22 cellular contexts compared by ENCODE assay signal in the genomic region with DNA sequence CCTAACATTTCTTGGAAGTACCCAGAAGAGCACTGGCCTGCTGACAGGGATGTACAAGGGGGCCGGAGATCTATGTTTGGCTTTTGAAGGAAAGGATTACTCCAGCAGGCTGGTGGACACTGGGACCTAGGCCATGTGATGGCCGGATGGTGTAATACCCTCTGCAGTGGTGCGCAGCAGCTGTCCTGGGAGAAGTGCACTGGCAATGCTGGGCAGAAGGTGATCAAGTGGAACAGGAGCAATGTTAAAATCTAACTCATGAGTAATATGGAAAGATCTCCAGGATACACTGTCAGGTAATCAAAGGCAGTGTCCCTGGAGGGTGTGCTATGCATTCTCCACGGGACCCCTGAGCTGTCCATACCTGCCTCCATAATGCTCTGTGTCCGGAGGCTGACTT.
A peak's percentile ranks its signal among the peaks of the same experiment; 100 is the strongest.
DNase-seq lines count a peak whose midpoint lies in the region; TF ChIP-seq lines count a peak whose summit lies in the region.
"Had no signal": no experiment of that assay in that cellular context is flagged by ENCODE, and none has a peak within 500 bp of the region (broad histone marks: within the 10 kb centered on the region; RNA-seq: fewer than 3 reads in every experiment).

No MANE protein-coding gene starts in this region.

- H3K4me1 Mint-ChIP-seq in endodermal cell = peaks cover 6% of the 10 kb centered on the region

- no peak overlapping the region for H2AK5ac ChIP-seq in neuronal stem cell (ENCODE audit: low read depth, low read length)

- no peaks in the 10 kb centered on the region for H3K36me3 Mint-ChIP-seq in endodermal cell (ENCODE audit: low read depth)

- H3K9me3 ChIP-seq in BLaER1 treated with 17β-estradiol and CSF1 and Interleukin-3, amounts not matched to agents 10 nM and 100 nM (replicated peaks in 1 of 11) = peaks cover 6 to 26% (median 13%) of the 10 kb centered on the region in 11 experiments
- H3K9me3 ChIP-seq in endodermal cell (ENCODE audit: control insufficient read depth, low read length) (peaks cover 15% of the 10 kb centered on the region), neuronal stem cell (replicated peaks in 1 of 2; ENCODE audit: control insufficient read depth in 2 of 2, insufficient read depth in 1 of 2, low read depth in 1 of 2, low read length in 2 of 2) (no peaks in the 10 kb centered on the region)
- H3K9me3 ChIP-seq: esophagus muscularis mucosa had no signal

- H3K27me3 Mint-ChIP-seq in endodermal cell (ENCODE audit: insufficient read depth) = peaks cover 3% of the 10 kb centered on the region
- H3K27me3 Mint-ChIP-seq: central memory CD8-positive, alpha-beta T cell had no signal

- H3K14ac ChIP-seq in neuronal stem cell (ENCODE audit: low read length) = no peak overlapping the region

- in situ Hi-C loops in Caki2 (cut with HindIII; ENCODE audit: low pct_unique_long_range_greater_than_20kb, low sequenced_read_pairs) = no loop called here

- no peak overlapping the region for H3K23ac ChIP-seq in neuronal stem cell (ENCODE audit: low read depth, low read length, poor library complexity)

- H3K4me1 ChIP-seq in BLaER1 treated with 17β-estradiol and CSF1 and Interleukin-3, amounts not matched to agents 10 nM and 100 nM = peaks cover 44 to 68% (median 57%) of the 10 kb centered on the region in 10 experiments
- no peaks in the 10 kb centered on the region for H3K4me1 ChIP-seq in endodermal cell (ENCODE audit: control insufficient read depth, insufficient read depth, low read length)
- H3K4me1 ChIP-seq in neuronal stem cell (ENCODE audit: control insufficient read depth in 2 of 2, insufficient read depth in 1 of 2, low read depth in 1 of 2, low read length in 2 of 2) = no peaks in the 10 kb centered on the region

- no peaks in the 10 kb centered on the region for H4K20me1 ChIP-seq in BLaER1 treated with 17β-estradiol and CSF1 and Interleukin-3, amounts not matched to agents 10 nM and 100 nM

- H3K4me3 ChIP-seq in BLaER1 treated with 17β-estradiol and CSF1 and Interleukin-3, amounts not matched to agents 10 nM and 100 nM = no peak overlapping the region
- H3K4me3 ChIP-seq in endodermal cell (ENCODE audit: low read length) (no peak overlapping the region), neuronal stem cell (ENCODE audit: low read length in 2 of 2) (no peak overlapping the region)
- H3K4me3 ChIP-seq: esophagus muscularis mucosa, suprapubic skin had no signal

- H4K8ac ChIP-seq in neuronal stem cell (ENCODE audit: low read depth, low read length) = no peak overlapping the region

- no peak overlapping the region for H3K18ac ChIP-seq in neuronal stem cell (ENCODE audit: low read length)

- WGBS in endodermal cell (ENCODE audit: insufficient coverage in 1 of 2, insufficient read length in 1 of 2), 2 experiments = 89 to 97% methylated on average over 4 to 5 of the region's 5 CpGs
- no CpG with 5 or more reads among the region's 5 CpGs for WGBS in neuronal stem cell (ENCODE audit: extremely low coverage in 2 of 2, insufficient read length in 2 of 2, insufficient replicate concordance in 1 of 2), 2 donors

- H2BK5ac ChIP-seq in neuronal stem cell (ENCODE audit: low read length) = no peak overlapping the region

- H3K4me3 Mint-ChIP-seq in endodermal cell = no peak overlapping the region
- H3K4me3 Mint-ChIP-seq: activated naive CD4-positive, alpha-beta T cell treated with anti-CD3 and anti-CD28 coated beads for 36 hours; central memory CD8-positive, alpha-beta T cell; immature natural killer cell; memory B cell; neural crest cell had no signal

- H4K91ac ChIP-seq in neuronal stem cell (ENCODE audit: low read depth, low read length, poor library complexity) = no peak overlapping the region

- TF ChIP-seq CTCF in endodermal cell (conservative IDR thresholded peaks at IDR 0.05) = no peak

- no peaks in the 10 kb centered on the region for H3K27me3 ChIP-seq in BLaER1 treated with 17β-estradiol and CSF1 and Interleukin-3, amounts not matched to agents 10 nM and 100 nM
- H3K27me3 ChIP-seq in endodermal cell (ENCODE audit: control insufficient read depth, insufficient read depth, low read length, poor library complexity, severe bottlenecking) (no peaks in the 10 kb centered on the region), neuronal stem cell (ENCODE audit: control insufficient read depth in 3 of 3, insufficient read depth in 3 of 3, low read depth in 1 of 3, low read length in 3 of 3) (peaks cover 0 to 4% (median 0%) of the 10 kb centered on the region in 3 experiments)
- H3K27me3 ChIP-seq: esophagus muscularis mucosa, suprapubic skin had no signal

- no peaks in the 10 kb centered on the region for H3K36me3 ChIP-seq in BLaER1 treated with 17β-estradiol and CSF1 and Interleukin-3, amounts not matched to agents 10 nM and 100 nM
- H3K36me3 ChIP-seq in endodermal cell (ENCODE audit: control insufficient read depth, insufficient read depth, low read length) (no peaks in the 10 kb centered on the region), neuronal stem cell (replicated peaks in 1 of 2; ENCODE audit: control insufficient read depth in 2 of 2, insufficient read depth in 2 of 2, low read length in 2 of 2) (no peaks in the 10 kb centered on the region)
- H3K36me3 ChIP-seq: esophagus muscularis mucosa, suprapubic skin had no signal

- H3K4ac ChIP-seq in neuronal stem cell (ENCODE audit: low read length) = no peak overlapping the region

- no peak overlapping the region for H2BK120ac ChIP-seq in neuronal stem cell (ENCODE audit: low read depth, low read length)

- no peaks in the 10 kb centered on the region for H3K79me1 ChIP-seq in neuronal stem cell (ENCODE audit: low read depth, low read length)

- H2BK15ac ChIP-seq in neuronal stem cell (ENCODE audit: low read length) = peak overlapping the region; percentile 5

- no peak overlapping the region for H2AFZ ChIP-seq in neuronal stem cell (ENCODE audit: low read length)

- peaks cover 11% of the 10 kb centered on the region for H3K9me3 Mint-ChIP-seq in endodermal cell

- no peak overlapping the region for H3K27ac Mint-ChIP-seq in endodermal cell
- H3K27ac Mint-ChIP-seq: activated naive CD4-positive, alpha-beta T cell treated with anti-CD3 and anti-CD28 coated beads for 36 hours; memory B cell had no signal

- H2BK12ac ChIP-seq in neuronal stem cell (ENCODE audit: low read length) = no peak overlapping the region

- DNase-seq in Caki2 (ENCODE audit: low read depth) (peak; percentile 75), endodermal cell (peak; percentile 28), neuronal stem cell (ENCODE audit: low spot score) (no peak), Kasumi-1 (lab: John Stamatoyannopoulos, UW) (no peak), C1 segment of cervical spinal cord (lab: John Stamatoyannopoulos, UW) (no peak), GF-D8 (lab: John Stamatoyannopoulos, UW) (no peak)
- DNase-seq: activated naive CD4-positive, alpha-beta T cell treated with anti-CD3 and anti-CD28 coated beads for 36 hours; activated T-cell treated with anti-CD3 and anti-CD28 coated beads, Interleukin-2, amount 50 U/mL, for 1 hour; immature natural killer cell; NCI-H1092; NCI-H2029 treated with DMSO at 0.1 percent for 48 hours; NK-92 treated with Interleukin-12 subunit alpha and Interleukin-12 subunit beta, amount 100 ng/mL, for 24 hours; SHP77; stimulated activated CD4-positive, alpha-beta T cell treated with anti-CD3 and anti-CD28 coated beads, Interleukin-12 subunit alpha, Interleukin-12 subunit beta, amount 100 ng/mL, for 4 hours; stimulated activated CD8-positive, alpha-beta memory T cell treated with anti-CD3 and anti-CD28 coated beads, Interleukin-4, amount 100 ng/mL, for 48 hours had no signal

- peak overlapping the region in 9 of 11 experiments; percentile 27 to 90 (median 59); a peak in 17 of 22 replicates for H3K27ac ChIP-seq in BLaER1 treated with 17β-estradiol and CSF1 and Interleukin-3, amounts not matched to agents 10 nM and 100 nM
- no peak overlapping the region for H3K27ac ChIP-seq in endodermal cell (ENCODE audit: low read depth, low read length)
- no peak overlapping the region for H3K27ac ChIP-seq in neuronal stem cell (replicated peaks; ENCODE audit: low read length)
- H3K27ac ChIP-seq: esophagus muscularis mucosa, KMS-11, suprapubic skin had no signal

- peak overlapping the region in 2 of 11 experiments; percentile 26 to 27; a peak in 3 of 22 replicates for H3K9ac ChIP-seq in BLaER1 treated with 17β-estradiol and CSF1 and Interleukin-3, amounts not matched to agents 10 nM and 100 nM
- H3K9ac ChIP-seq in endodermal cell (ENCODE audit: extremely low read depth, low read length, poor library complexity, severe bottlenecking) = no peak overlapping the region
- H3K9ac ChIP-seq in neuronal stem cell (ENCODE audit: low read depth, low read length, poor library complexity) = no peak overlapping the region
- H3K9ac ChIP-seq: KMS-11 had no signal

- H3K4me2 ChIP-seq in BLaER1 treated with 17β-estradiol and CSF1 and Interleukin-3, amounts not matched to agents 10 nM and 100 nM = peak overlapping the region; percentile 22 to 93 (median 71)
- no peak overlapping the region for H3K4me2 ChIP-seq in neuronal stem cell (ENCODE audit: insufficient read depth, low read length, poor library complexity, severe bottlenecking)
- H3K4me2 ChIP-seq: KMS-11 had no signal

Comparison
In these comparisons a context has a peak if more than half of its experiments do, and no peak if none do; other contexts are left out.
1. H3K27ac ChIP-seq: peak in BLaER1 treated with 17β-estradiol and CSF1 and Interleukin-3, amounts not matched to agents 10 nM and 100 nM (9 of 11); none in endodermal cell (single experiment) and neuronal stem cell (single experiment).
2. DNase-seq: peak in Caki2 (single experiment) and endodermal cell (single experiment); none in neuronal stem cell (single experiment), Kasumi-1 (0 of 2), C1 segment of cervical spinal cord (0 of 14) and GF-D8 (single experiment).